ENCODE assay signal across 22 cellular contexts in genomic region chr1:100363831-100364230, GRCh38.
"Had no signal": no experiment of that assay in that cellular context is flagged by ENCODE, and none has a peak within 500 bp of the region (broad histone marks: within the 10 kb centered on the region; RNA-seq: fewer than 3 reads in every experiment).

No MANE protein-coding gene starts in this region.

- DNase-seq: IMR-90, Kasumi-1, MM.1S, NCI-H1092 treated with DMSO at 0.1 percent for 48 hours, NCI-H1436, NCI-H187, NCI-H2029, NCI-H2081 treated with DMSO at 0.1 percent for 48 hours, NCI-H2171, NCI-H226, NCI-H446, NCI-H510A, NCI-H524 treated with DMSO at 0.1 percent for 48 hours, NCI-H69, NCI-H774, Right ventricle myocardium superior, RPMI8226, SIG-M5 had no signal

- H3K4me1 ChIP-seq: SJSA1 had no signal

- H3K4me3 ChIP-seq: SJSA1, SK-N-MC had no signal

- H3K36me3 ChIP-seq: SJSA1 had no signal

- H3K27me3 ChIP-seq: SJSA1 had no signal

- FAIRE-seq: HepG2 had no signal

- H3K27ac ChIP-seq: KMS-11, SJSA1, SK-N-MC had no signal

- ATAC-seq: HepG2 had no signal

- H3K9me3 ChIP-seq: SJSA1 had no signal
